ENCODE assay signal across 22 cellular contexts in the genomic region with DNA sequence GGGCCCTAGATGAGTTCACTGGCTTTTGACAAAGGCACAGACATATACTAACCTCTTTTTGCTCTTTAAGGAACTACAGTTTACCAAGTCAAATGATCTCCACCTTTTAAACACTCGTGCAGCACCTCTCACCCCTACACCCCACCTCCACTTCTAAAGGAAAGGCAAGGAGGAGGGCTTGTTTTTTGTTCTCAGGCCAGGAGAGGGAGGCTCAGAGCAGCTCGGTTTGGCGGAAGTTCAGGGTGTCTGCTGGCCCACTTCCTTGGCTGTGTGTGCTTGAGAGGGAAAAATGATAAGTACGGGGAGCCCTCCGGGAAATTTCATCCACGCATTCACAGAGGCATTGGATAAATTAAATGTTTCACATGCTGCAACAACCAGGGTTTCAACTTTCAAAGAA.
DNase-seq lines count a peak whose midpoint lies in the region; ATAC-seq and TF ChIP-seq lines count a peak whose summit lies in the region.
"Had no signal": no experiment of that assay in that cellular context is flagged by ENCODE, and none has a peak within 500 bp of the region (broad histone marks: within the 10 kb centered on the region; RNA-seq: fewer than 3 reads in every experiment).

No MANE protein-coding gene starts in this region.

- no peak for TF ChIP-seq CTCF in transverse colon (IDR thresholded peaks at IDR 0.05)

- no peaks in the 10 kb centered on the region for H3K4me1 ChIP-seq in NT2/D1 (ENCODE audit: insufficient read depth, insufficient read length)
- peaks cover 0 to 16% (median 7%) of the 10 kb centered on the region in 4 donors for H3K4me1 ChIP-seq in transverse colon
- H3K4me1 ChIP-seq: parathyroid adenoma, uterus had no signal

- intact Hi-C loops in left ventricle myocardium superior (cut with micrococcal nuclease), result no loop called here
- intact Hi-C loops in transverse colon (cut with DNase I; ENCODE audit: low total_unique reads), result no loop called here

- peak; percentile 80 for ATAC-seq in left ventricle myocardium superior
- peak; percentile 24 to 25 for ATAC-seq in stimulated activated naive B cell treated with anti-CD40 and anti-IgM and Interleukin-4, amounts not matched to agents 10 μg/mL and 1 μg/mL and 100 μg/mL, for 72 hours (replicated peaks)
- ATAC-seq: SK-N-SH treated with all-trans-retinoic acid at 6 μM for 48 hours had no signal

- 54 to 83% methylated on average over 1 to 6 of the region's 6 CpGs for WGBS in transverse colon (ENCODE audit: low coverage in 1 of 2), 2 donors

- no peak overlapping the region for H3K27ac Mint-ChIP-seq in stimulated activated naive B cell treated with anti-CD40 and anti-IgM and Interleukin-4, amounts not matched to agents 10 μg/mL and 1 μg/mL and 100 μg/mL, for 72 hours

- H3K9me3 ChIP-seq in NT2/D1 (ENCODE audit: insufficient read depth, low read length) (no peaks in the 10 kb centered on the region), transverse colon (no peaks in the 10 kb centered on the region)
- H3K9me3 ChIP-seq: heart right ventricle, Peyer's patch, uterus had no signal

- no peaks in the 10 kb centered on the region for H3K36me3 Mint-ChIP-seq in stimulated activated naive B cell treated with anti-CD40 and anti-IgM and Interleukin-4, amounts not matched to agents 10 μg/mL and 1 μg/mL and 100 μg/mL, for 72 hours
- H3K36me3 Mint-ChIP-seq: CD4-positive, alpha-beta memory T cell had no signal

- no peak overlapping the region for H3K27ac ChIP-seq in transverse colon
- H3K27ac ChIP-seq: brain microvascular endothelial cell, heart right ventricle, parathyroid adenoma, Peyer's patch, skin epidermis, uterus had no signal

- H3K27me3 ChIP-seq in NT2/D1 (ENCODE audit: insufficient read depth, insufficient read length), result no peaks in the 10 kb centered on the region
- H3K27me3 ChIP-seq in transverse colon, result no peaks in the 10 kb centered on the region
- H3K27me3 ChIP-seq: brain microvascular endothelial cell, heart right ventricle, Peyer's patch, uterus had no signal

- no peak for TF ChIP-seq POLR2A in transverse colon (IDR thresholded peaks at IDR 0.05)

- DNase-seq in activated T-cell treated with anti-CD3 and anti-CD28 coated beads, Interleukin-2, amount 50 U/mL, for 48 hours, result peak; percentile 19 to 20
- DNase-seq in activated T-cell treated with anti-CD3 and anti-CD28 coated beads, Interleukin-2, amount 50 U/mL, for 1 hour, result no peak
- DNase-seq in NT2/D1 (ENCODE audit: low read depth, low spot score) (peak; percentile 8), left ventricle myocardium superior (peak; percentile 32), Ammon's horn (ENCODE audit: low spot score) (no peak), transverse colon (no peak)
- no peak for DNase-seq in stimulated activated naive B cell treated with anti-CD40 and anti-IgM and Interleukin-4, amounts not matched to agents 10 μg/mL and 1 μg/mL and 100 μg/mL, for 72 hours
- no peak for DNase-seq in activated effector memory CD4-positive, alpha-beta T cell treated with anti-CD3 and anti-CD28 coated beads, Interleukin-2, amount 50 U/mL, for 16 hours
- DNase-seq: activated gamma-delta T cell; brain microvascular endothelial cell; DMS79 treated with DMSO at 0.1 percent for 48 hours; kidney glomerular epithelial cell; NCI-H2081 treated with DMSO at 0.1 percent for 48 hours; NCI-H526 treated with DMSO at 0.1 percent for 48 hours; stimulated activated CD4-positive, alpha-beta T cell treated with anti-CD3 and anti-CD28 coated beads, Interleukin-4, amount 100 ng/mL, for 24 hours had no signal

- in situ Hi-C loops in transverse colon (cut with MboI; ENCODE audit: low pct_ligation_motif_present in 1 of 4, low pct_unique_long_range_greater_than_20kb in 1 of 4, low sequenced_read_pairs in 3 of 4), result no loop called here

- H3K4me1 Mint-ChIP-seq in stimulated activated naive B cell treated with anti-CD40 and anti-IgM and Interleukin-4, amounts not matched to agents 10 μg/mL and 1 μg/mL and 100 μg/mL, for 72 hours, result peaks cover 22 to 34% of the 10 kb centered on the region in 2 donors

- no peak for TF ChIP-seq EP300 in transverse colon (IDR thresholded peaks at IDR 0.05; ENCODE audit: low read depth)

- H3K4me3 Mint-ChIP-seq in stimulated activated naive B cell treated with anti-CD40 and anti-IgM and Interleukin-4, amounts not matched to agents 10 μg/mL and 1 μg/mL and 100 μg/mL, for 72 hours, result peak overlapping the region; percentile 14 to 41

- H3K4me3 ChIP-seq in NT2/D1 (ENCODE audit: insufficient read length, low read depth), result no peak overlapping the region
- no peak overlapping the region for H3K4me3 ChIP-seq in transverse colon
- H3K4me3 ChIP-seq: heart right ventricle, Peyer's patch, skin epidermis, uterus had no signal

- H3K36me3 ChIP-seq in NT2/D1 (ENCODE audit: insufficient read depth, insufficient read length, low read length), result no peaks in the 10 kb centered on the region
- H3K36me3 ChIP-seq in transverse colon, result no peaks in the 10 kb centered on the region
- H3K36me3 ChIP-seq: brain microvascular endothelial cell, heart right ventricle, Peyer's patch, uterus had no signal

- H3K9ac ChIP-seq in NT2/D1 (ENCODE audit: insufficient read length, low read depth), result no peak overlapping the region
- H3K9ac ChIP-seq: parathyroid adenoma had no signal

- no peaks in the 10 kb centered on the region for H3K9me3 Mint-ChIP-seq in stimulated activated naive B cell treated with anti-CD40 and anti-IgM and Interleukin-4, amounts not matched to agents 10 μg/mL and 1 μg/mL and 100 μg/mL, for 72 hours

- H3K27me3 Mint-ChIP-seq in stimulated activated naive B cell treated with anti-CD40 and anti-IgM and Interleukin-4, amounts not matched to agents 10 μg/mL and 1 μg/mL and 100 μg/mL, for 72 hours, result no peaks in the 10 kb centered on the region

Comparison
In these comparisons a context has a peak if more than half of its experiments do, and no peak if none do; other contexts are left out.
1. DNase-seq: peak in activated T-cell treated with anti-CD3 and anti-CD28 coated beads, Interleukin-2, amount 50 U/mL, for 48 hours (2 of 2), NT2/D1 (single experiment) and left ventricle myocardium superior (single experiment); none in activated T-cell treated with anti-CD3 and anti-CD28 coated beads, Interleukin-2, amount 50 U/mL, for 1 hour (single experiment), stimulated activated naive B cell treated with anti-CD40 and anti-IgM and Interleukin-4, amounts not matched to agents 10 μg/mL and 1 μg/mL and 100 μg/mL, for 72 hours (single experiment), Ammon's horn (single experiment), transverse colon (single experiment) and activated effector memory CD4-positive, alpha-beta T cell treated with anti-CD3 and anti-CD28 coated beads, Interleukin-2, amount 50 U/mL, for 16 hours (single experiment).